17 cellular contexts compared by ENCODE assay signal in genomic region chr17:73630957-73631595, GRCh38. TPM values are rescaled to one million over a fixed set of nuclear protein-coding genes. Genes with fewer than 3 reads are reported as not detected.
A peak's percentile ranks its signal among the peaks of the same experiment; 100 is the strongest.
DNase-seq lines count a peak whose midpoint lies in the region; ATAC-seq and TF ChIP-seq lines count a peak whose summit lies in the region.
"Had no signal": no experiment of that assay in that cellular context is flagged by ENCODE, and none has a peak within 500 bp of the region (broad histone marks: within the 10 kb centered on the region; RNA-seq: fewer than 3 reads in every experiment).

No MANE protein-coding gene starts in this region.

- no peaks in the 10 kb centered on the region for H3K36me3 Mint-ChIP-seq in neural crest cell (ENCODE audit: low read depth)
- H3K36me3 Mint-ChIP-seq: CD8-positive, alpha-beta memory T cell had no signal

- H3K9me3 ChIP-seq in heart right ventricle (no peaks in the 10 kb centered on the region), sigmoid colon (no peaks in the 10 kb centered on the region)
- H3K9me3 ChIP-seq: Peyer's patch had no signal

- H3K36me3 ChIP-seq in heart right ventricle (no peaks in the 10 kb centered on the region), sigmoid colon (no peaks in the 10 kb centered on the region)
- H3K36me3 ChIP-seq: Peyer's patch had no signal

- WGBS in heart right ventricle, 2 donors = 84 to 85% methylated on average over 19 of the region's 19 CpGs
- WGBS in sigmoid colon, 2 donors = 88 to 90% methylated on average over 19 of the region's 19 CpGs

- H3K27ac Mint-ChIP-seq in neural crest cell (ENCODE audit: unreplicated experiment) = peak overlapping the region; percentile 62
- H3K27ac Mint-ChIP-seq: CD8-positive, alpha-beta memory T cell had no signal

- H3K4me1 ChIP-seq in heart right ventricle (peaks cover 0 to 3% (median 0%) of the 10 kb centered on the region in 9 donors), sigmoid colon (no peaks in the 10 kb centered on the region)
- H3K4me1 ChIP-seq: Peyer's patch had no signal

- H3K4me1 Mint-ChIP-seq in neural crest cell = peaks cover 52% of the 10 kb centered on the region
- H3K4me1 Mint-ChIP-seq: CD8-positive, alpha-beta memory T cell had no signal

- no peak for ATAC-seq in Right ventricle myocardium superior (ENCODE audit: poor library complexity)
- no peak for ATAC-seq in heart right ventricle
- no peak for ATAC-seq in HG03135 (IDR thresholded peaks at IDR 0.05; ENCODE audit: unreplicated experiment)

- peaks cover 0 to 3% (median 0%) of the 10 kb centered on the region in 7 donors for H3K27me3 ChIP-seq in heart right ventricle
- H3K27me3 ChIP-seq in sigmoid colon = peaks cover 0 to 3% (median 0%) of the 10 kb centered on the region in 3 donors
- H3K27me3 ChIP-seq: Peyer's patch had no signal

- TF ChIP-seq EP300 in sigmoid colon (IDR thresholded peaks at IDR 0.05) = no peak

- H3K4me3 ChIP-seq in heart right ventricle = no peak overlapping the region
- H3K4me3 ChIP-seq in sigmoid colon = no peak overlapping the region
- H3K4me3 ChIP-seq: Peyer's patch had no signal

- H3K9me3 Mint-ChIP-seq in neural crest cell = no peaks in the 10 kb centered on the region
- H3K9me3 Mint-ChIP-seq: CD8-positive, alpha-beta memory T cell had no signal

- H3K27ac ChIP-seq in heart right ventricle (no peak overlapping the region), sigmoid colon (no peak overlapping the region)
- H3K27ac ChIP-seq: KMS-11, Peyer's patch had no signal

- no peak for TF ChIP-seq POLR2A in sigmoid colon (IDR thresholded peaks at IDR 0.05)

- TF ChIP-seq CTCF in heart right ventricle (IDR thresholded peaks at IDR 0.05) = no peak
- no peak for TF ChIP-seq CTCF in neural crest cell (conservative IDR thresholded peaks at IDR 0.05)
- TF ChIP-seq CTCF in sigmoid colon (IDR thresholded peaks at IDR 0.05) = no peak

- no peaks in the 10 kb centered on the region for H3K27me3 Mint-ChIP-seq in neural crest cell (ENCODE audit: low read depth)

- peak; percentile 24 for DNase-seq in Right ventricle myocardium superior
- no peak for DNase-seq in heart right ventricle
- no peak for DNase-seq in neural crest cell (ENCODE audit: low read depth, low spot score)
- peak; percentile 46 for DNase-seq in sigmoid colon
- no peak for DNase-seq in NCI-H345 (lab: John Stamatoyannopoulos, UW)
- DNase-seq in pons (ENCODE audit: low spot score) = no peak
- DNase-seq: 8988T; CD8-positive, alpha-beta memory T cell; IMR-90; NCI-H1436 treated with DMSO at 0.1 percent for 48 hours; NCI-H1930; NCI-H2227 treated with DMSO at 0.1 percent for 48 hours; NCI-H510A treated with DMSO at 0.1 percent for 48 hours; NCI-H748 treated with DMSO at 0.1 percent for 48 hours; Peyer's patch had no signal

- intact Hi-C loops in Right ventricle myocardium superior (cut with DNase I) (no loop called here), heart right ventricle (cut with DNase I) (no loop called here), sigmoid colon (cut with DNase I) (no loop called here)

- no peak overlapping the region for H3K4me3 Mint-ChIP-seq in neural crest cell
- H3K4me3 Mint-ChIP-seq: CD8-positive, alpha-beta memory T cell had no signal

RNA-seq across cellular contexts. Expression of gene SDK2, which starts 13.2 kb away (rescaled TPM):
- 1.0 TPM for total RNA-seq in Right ventricle myocardium superior
- total RNA-seq in heart right ventricle = 1 to 10 TPM; 1.0 to 4.2 (median 2.3) TPM
- 1 to 10 TPM in 1 of 2 donors, under 1 TPM in 1; 0.44 to 1.1 TPM for polyA plus RNA-seq in heart right ventricle
- total RNA-seq in neural crest cell = 31.2 and 31.5 TPM in 2 replicates
- under 1 TPM; 0.66 to 0.83 (median 0.76) TPM for total RNA-seq in sigmoid colon
- 1 to 10 TPM in 1 of 3 donors, under 1 TPM in 2; under 0.01 to 1.9 (median under 0.01) TPM for polyA plus RNA-seq in sigmoid colon

Comparison
In these comparisons a context has a peak if more than half of its experiments do, and no peak if none do; other contexts are left out.
1. DNase-seq: peak in Right ventricle myocardium superior (single experiment) and sigmoid colon (single experiment); none in heart right ventricle (0 of 2), neural crest cell (single experiment), NCI-H345 (single experiment) and pons (single experiment).